16 cellular contexts compared by ENCODE assay signal in the genomic region with DNA sequence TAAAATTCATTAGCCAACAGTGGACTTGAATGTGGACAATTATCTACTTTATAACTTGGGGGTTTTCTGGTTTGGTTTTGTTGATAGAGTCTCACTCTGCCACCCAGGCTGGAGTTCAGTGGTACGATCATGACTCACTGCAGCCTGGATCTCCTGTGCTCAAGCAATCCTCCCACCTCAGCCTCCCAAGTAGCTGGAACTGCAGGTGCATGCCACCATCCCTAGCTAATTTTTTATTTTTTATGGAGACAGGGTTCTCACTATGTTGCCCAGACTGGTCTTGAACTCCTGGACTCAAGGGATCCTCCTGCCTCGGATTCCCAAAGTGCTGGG.
"Had no signal": no experiment of that assay in that cellular context is flagged by ENCODE, and none has a peak within 500 bp of the region (broad histone marks: within the 10 kb centered on the region; RNA-seq: fewer than 3 reads in every experiment).

No MANE protein-coding gene starts in this region.

- H3K27ac Mint-ChIP-seq: activated naive CD8-positive, alpha-beta T cell; activated T-cell treated with anti-CD3 and anti-CD28 coated beads, Interleukin-2, amount 50 U/mL, for 24 hours; brain; natural killer cell; T-helper 1 cell treated with Interleukin-12 subunit alpha and Interleukin-12 subunit beta and Interleukin-4 antibody, amounts not matched to agents 30 μg/mL and 1 μg/mL, for 36 hours had no signal

- H3K9me3 ChIP-seq: mucosa of descending colon, sigmoid colon, testis had no signal

- H3K27me3 ChIP-seq: sigmoid colon, testis had no signal

- H3K4me3 ChIP-seq: mucosa of descending colon, sigmoid colon, testis had no signal

- DNase-seq: activated CD4-positive, alpha-beta T cell treated with anti-CD3 and anti-CD28 coated beads, Interleukin-2, amount 50 U/mL, for 4 hours; activated effector memory CD4-positive, alpha-beta T cell treated with anti-CD3 and anti-CD28 coated beads, Interleukin-2, amount 50 U/mL, for 16 hours; activated T-cell treated with anti-CD3 and anti-CD28 coated beads, Interleukin-2, amount 50 U/mL, for 24 hours; cerebellar nuclear complex; dermis blood vessel endothelial cell; left cardiac atrium; mucosa of descending colon; natural killer cell; sigmoid colon; stimulated activated CD4-positive, alpha-beta T cell treated with anti-CD3 and anti-CD28 coated beads, Interleukin-12 subunit alpha, Interleukin-12 subunit beta, amount 100 ng/mL, for 4 hours; stimulated activated naive CD4-positive, alpha-beta T cell; testis had no signal

- ATAC-seq: esophagus mucosa had no signal

- H3K4me1 Mint-ChIP-seq: natural killer cell had no signal

- H3K36me3 Mint-ChIP-seq: brain, natural killer cell had no signal

- H3K4me1 ChIP-seq: sigmoid colon had no signal

- H3K4me3 Mint-ChIP-seq: activated naive CD8-positive, alpha-beta T cell; activated T-cell treated with anti-CD3 and anti-CD28 coated beads, Interleukin-2, amount 50 U/mL, for 24 hours; brain; natural killer cell; T-helper 1 cell treated with Interleukin-12 subunit alpha and Interleukin-12 subunit beta and Interleukin-4 antibody, amounts not matched to agents 30 μg/mL and 1 μg/mL, for 36 hours had no signal

- H3K36me3 ChIP-seq: sigmoid colon had no signal

- H3K27ac ChIP-seq: testis had no signal

- H3K9me3 Mint-ChIP-seq: activated T-cell treated with anti-CD3 and anti-CD28 coated beads, Interleukin-2, amount 50 U/mL, for 24 hours; natural killer cell; T-helper 1 cell treated with Interleukin-12 subunit alpha and Interleukin-12 subunit beta and Interleukin-4 antibody, amounts not matched to agents 30 μg/mL and 1 μg/mL, for 36 hours had no signal
